Comparison of ENCODE assay signal across 1 cellular context in genomic region chr10:89275383-89275782, GRCh38.
TF ChIP-seq lines count a peak whose summit lies in the region.

No MANE protein-coding gene starts in this region.

TF ChIP-seq in Ishikawa, 13 proteins besides CTCF, POLR2A, EP300 and RAD21 (continued from another document):
- TF ChIP-seq MAX (IDR thresholded peaks at IDR 0.05): peak; percentile 90
- TF ChIP-seq CREB1 (IDR thresholded peaks at IDR 0.05; ENCODE audit: low read depth): no peak
- TF ChIP-seq ZBTB7A (IDR thresholded peaks at IDR 0.05; ENCODE audit: low read depth): no peak
- peak; percentile 72; the same call in 1 of the 2 replicates for TF ChIP-seq YY1 (IDR thresholded peaks at IDR 0.05; ENCODE audit: low read depth)
- TF ChIP-seq TCF12 (IDR thresholded peaks at IDR 0.05; ENCODE audit: low read depth): peak; percentile 77
- TF ChIP-seq FOXM1 (IDR thresholded peaks at IDR 0.05; ENCODE audit: borderline replicate concordance, low read depth): 0 out of 2 replicates have a peak, but pooled peaks have one; percentile 55
- TF ChIP-seq USF1 (IDR thresholded peaks at IDR 0.05): peak; percentile 31; the same call in 1 of the 2 replicates
- peak; percentile 98 for TF ChIP-seq CEBPB (IDR thresholded peaks at IDR 0.05)
